ENCODE assay signal across 29 cellular contexts in genomic region chr10:130757271-130757670, GRCh38.
"Had no signal": no experiment of that assay in that cellular context is flagged by ENCODE, and none has a peak within 500 bp of the region (broad histone marks: within the 10 kb centered on the region; RNA-seq: fewer than 3 reads in every experiment).

No MANE protein-coding gene starts in this region.

- FAIRE-seq: bronchial epithelial cell, islet of Langerhans, TTC549 had no signal

- H3K4me2 ChIP-seq: smooth muscle cell had no signal

- H3K27ac ChIP-seq: coronary artery, dorsolateral prefrontal cortex, gastrocnemius medialis, neutrophil, testis, transverse colon, uterus, VCaP had no signal

- DNase-seq: activated CD4-positive, alpha-beta memory T cell treated with anti-CD3 and anti-CD28 coated beads for 36 hours; activated CD4-positive, alpha-beta T cell treated with anti-CD3 and anti-CD28 coated beads for 48 hours; activated CD8-positive, alpha-beta memory T cell treated with anti-CD3 and anti-CD28 coated beads, Interleukin-2, amount 50 U/mL, for 4 hours; activated T-cell treated with anti-CD3 and anti-CD28 coated beads, Interleukin-2, amount 50 U/mL, for 1 hour; anterior cingulate cortex; cerebellar nuclear complex; effector memory CD8-positive, alpha-beta T cell; erythroblast; gastrocnemius medialis; glutamatergic neuron; left cardiac atrium; left ventricle myocardium superior; naive B cell; nephron progenitor cell; stimulated activated CD4-positive, alpha-beta T cell treated with anti-CD3 and anti-CD28 coated beads, Interleukin-15, amount 100 ng/mL, for 24 hours; stimulated activated CD4-positive, alpha-beta T cell treated with anti-CD3 and anti-CD28 coated beads, Interleukin-2, amount 100 ng/mL, for 24 hours; stimulated activated naive CD4-positive, alpha-beta T cell; testis; transverse colon; uterus had no signal

- ATAC-seq: activated CD4-positive, CD25-positive, alpha-beta regulatory T cell treated with anti-CD3 and anti-CD28 coated beads, Interleukin-2, amount 50 U/mL, for 24 hours; effector memory CD8-positive, alpha-beta T cell; gastrocnemius medialis; left cardiac atrium; left ventricle myocardium superior had no signal

- H3K36me3 ChIP-seq: gastrocnemius medialis, neutrophil, transverse colon, uterus had no signal

- H3K4me1 ChIP-seq: gastrocnemius medialis, testis, transverse colon, uterus had no signal

- H3K4me3 ChIP-seq: coronary artery, dorsolateral prefrontal cortex, gastrocnemius medialis, smooth muscle cell, testis, transverse colon, uterus had no signal

- H3K9me3 ChIP-seq: gastrocnemius medialis, neutrophil, testis, transverse colon, uterus had no signal

- H3K27me3 ChIP-seq: dorsolateral prefrontal cortex, gastrocnemius medialis, neutrophil, testis, transverse colon, uterus had no signal
